ENCODE assay signal across 9 cellular contexts in the genomic region with DNA sequence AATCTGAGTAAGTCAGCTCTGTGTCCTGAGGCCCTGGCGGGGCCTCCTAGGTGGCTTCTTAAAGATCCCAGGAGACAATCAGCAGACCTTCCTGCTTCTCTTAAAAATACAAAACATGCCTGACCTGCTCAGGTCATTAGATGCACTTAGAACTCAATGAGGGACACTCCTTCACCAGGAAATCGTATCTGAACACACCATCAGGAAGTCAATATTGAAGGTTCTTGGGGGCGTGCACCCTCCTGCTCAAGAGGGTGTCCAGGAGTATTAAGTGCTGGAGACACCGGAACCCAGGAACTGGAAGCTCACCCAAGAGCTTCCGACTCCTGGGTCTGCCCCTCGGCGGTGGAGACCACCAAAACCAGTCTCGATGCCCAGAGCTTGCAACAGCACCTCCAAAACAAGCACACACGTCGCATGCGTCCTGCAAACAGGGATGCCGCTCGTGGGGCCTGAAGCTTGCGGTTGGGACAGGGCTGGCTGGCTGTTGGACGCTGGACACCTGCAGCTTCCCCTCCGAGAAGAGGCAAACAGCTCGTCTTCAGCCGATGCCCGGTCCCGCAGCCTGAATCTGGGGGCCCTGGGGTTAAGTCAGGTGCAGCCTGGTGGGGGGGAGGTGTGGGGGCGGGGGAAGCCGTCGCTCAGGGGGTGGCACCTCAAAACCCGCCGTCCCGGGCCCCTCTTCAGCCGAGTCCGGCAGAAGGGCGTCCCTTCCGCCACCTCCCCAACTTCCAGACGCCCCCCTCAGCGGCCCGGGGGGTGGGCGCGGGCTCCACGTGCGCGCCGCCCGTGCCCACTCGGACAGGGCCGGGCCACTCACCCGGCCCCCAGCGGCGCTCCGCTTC. TPM values are rescaled to one million over a fixed set of nuclear protein-coding genes. Genes with fewer than 3 reads are reported as not detected.
DNase-seq lines count a peak whose midpoint lies in the region; ATAC-seq, FAIRE-seq and TF ChIP-seq lines count a peak whose summit lies in the region.
"Had no signal": no experiment of that assay in that cellular context is flagged by ENCODE, and none has a peak within 500 bp of the region (broad histone marks: within the 10 kb centered on the region; RNA-seq: fewer than 3 reads in every experiment).

No MANE protein-coding gene starts in this region.

- CTCF ChIA-PET in activated naive CD4-positive, alpha-beta T cell treated with anti-CD3 and anti-CD28 coated beads for 36 hours (lab: Charles Lee): interaction anchor here (0.9 kb wide), 1 partner anchor 129 kb away, joined by 3 read pairs; no protein-coding TSS in a partner anchor

- peaks cover 6% of the 10 kb centered on the region for H3K4me1 Mint-ChIP-seq in activated naive CD4-positive, alpha-beta T cell treated with anti-CD3 and anti-CD28 coated beads for 36 hours (ENCODE audit: low read depth)
- H3K4me1 Mint-ChIP-seq in activated T-helper 17 cell treated with anti-CD3 and anti-CD28 coated beads, Interleukin-2, amount 50 U/mL, for 72 hours: no peaks in the 10 kb centered on the region

- TF ChIP-seq CTCF in kidney (IDR thresholded peaks at IDR 0.05; ENCODE audit: borderline replicate concordance, extremely low read depth, insufficient read depth): no peak

- H3K9me3 ChIP-seq in kidney (ENCODE audit: control insufficient read depth in 1 of 2, low read length in 2 of 2): no peaks in the 10 kb centered on the region

- H3K4me1 ChIP-seq in kidney (ENCODE audit: control insufficient read depth in 1 of 2, insufficient read depth in 1 of 2, low read depth in 1 of 2, low read length in 2 of 2): peaks cover 0 to 5% of the 10 kb centered on the region in 2 donors

- H3K27ac Mint-ChIP-seq in activated naive CD4-positive, alpha-beta T cell treated with anti-CD3 and anti-CD28 coated beads for 36 hours: no peak overlapping the region
- no peak overlapping the region for H3K27ac Mint-ChIP-seq in activated T-helper 17 cell treated with anti-CD3 and anti-CD28 coated beads, Interleukin-2, amount 50 U/mL, for 72 hours

- no peak for FAIRE-seq in kidney (lab: Jason Lieb, UNC)
- FAIRE-seq: colon had no signal

- H3K27ac ChIP-seq in kidney (ENCODE audit: low read depth in 2 of 2, low read length in 2 of 2) (no peak overlapping the region), temporal lobe (ENCODE audit: low read depth, low read length) (peak overlapping the region; percentile 38)

- ATAC-seq in HG03045 (IDR thresholded peaks at IDR 0.05; ENCODE audit: unreplicated experiment): peak; percentile 27
- no peak for ATAC-seq in activated T-helper 17 cell treated with anti-CD3 and anti-CD28 coated beads, Interleukin-2, amount 50 U/mL, for 72 hours (replicated peaks)

- no peak for DNase-seq in activated naive CD4-positive, alpha-beta T cell treated with anti-CD3 and anti-CD28 coated beads for 36 hours
- DNase-seq in activated naive CD4-positive, alpha-beta T cell treated with Interleukin-2 at 50 U/mL for 16 hours: no peak
- peak; percentile 78 for DNase-seq in kidney
- no peak for DNase-seq in NCI-H1930 (lab: John Stamatoyannopoulos, UW)
- no peak for DNase-seq in activated CD4-positive, CD25-positive, alpha-beta regulatory T cell treated with anti-CD3 and anti-CD28 coated beads, Interleukin-2, amount 50 U/mL, for 72 hours

- H3K36me3 ChIP-seq in kidney (ENCODE audit: control insufficient read depth in 1 of 2, insufficient read depth in 2 of 2, low read length in 2 of 2): no peaks in the 10 kb centered on the region

- H3K9me3 Mint-ChIP-seq in activated naive CD4-positive, alpha-beta T cell treated with anti-CD3 and anti-CD28 coated beads for 36 hours: peaks cover 3% of the 10 kb centered on the region
- peaks cover 3% of the 10 kb centered on the region for H3K9me3 Mint-ChIP-seq in activated T-helper 17 cell treated with anti-CD3 and anti-CD28 coated beads, Interleukin-2, amount 50 U/mL, for 72 hours

- H3K4me3 ChIP-seq in kidney (ENCODE audit: low read length in 2 of 2): peak overlapping the region in 1 of 2 donors; percentile 32

- H3K9ac ChIP-seq in kidney (ENCODE audit: low read length in 2 of 2): peak overlapping the region in 1 of 2 donors; percentile 19

- intact Hi-C loops in activated naive CD4-positive, alpha-beta T cell treated with anti-CD3 and anti-CD28 coated beads for 36 hours (cut with micrococcal nuclease): no loop called here
- intact Hi-C loops in kidney (cut with DNase I): no loop called here

- peak overlapping the region; percentile 23 for H3K4me3 Mint-ChIP-seq in activated naive CD4-positive, alpha-beta T cell treated with anti-CD3 and anti-CD28 coated beads for 36 hours
- peak overlapping the region; percentile 21 for H3K4me3 Mint-ChIP-seq in activated T-helper 17 cell treated with anti-CD3 and anti-CD28 coated beads, Interleukin-2, amount 50 U/mL, for 72 hours

- H3K36me3 Mint-ChIP-seq in activated naive CD4-positive, alpha-beta T cell treated with anti-CD3 and anti-CD28 coated beads for 36 hours (ENCODE audit: low read depth): no peaks in the 10 kb centered on the region
- peaks cover 4% of the 10 kb centered on the region for H3K36me3 Mint-ChIP-seq in activated T-helper 17 cell treated with anti-CD3 and anti-CD28 coated beads, Interleukin-2, amount 50 U/mL, for 72 hours (ENCODE audit: low read depth)

- peaks cover 46% of the 10 kb centered on the region for H3K27me3 Mint-ChIP-seq in activated naive CD4-positive, alpha-beta T cell treated with anti-CD3 and anti-CD28 coated beads for 36 hours (ENCODE audit: low read depth)
- H3K27me3 Mint-ChIP-seq in activated T-helper 17 cell treated with anti-CD3 and anti-CD28 coated beads, Interleukin-2, amount 50 U/mL, for 72 hours: peaks cover 37% of the 10 kb centered on the region

RNA-seq across cellular contexts. Expression of gene RAPGEF5, which starts 0.7 kb away (rescaled TPM):
- total RNA-seq in activated naive CD4-positive, alpha-beta T cell treated with anti-CD3 and anti-CD28 coated beads for 36 hours: under 1 TPM; 0.21 to 0.40 TPM
- total RNA-seq in activated T-helper 17 cell treated with anti-CD3 and anti-CD28 coated beads, Interleukin-2, amount 50 U/mL, for 72 hours: under 1 TPM; 0.26 to 0.56 TPM
- total RNA-seq in kidney (67.8 TPM), temporal lobe (64.7 TPM)
- 3.9 TPM for polyA plus RNA-seq in kidney (ENCODE audit: insufficient read depth, low read depth, low replicate concordance)

Comparison
In these comparisons a context has a peak if more than half of its experiments do, and no peak if none do; other contexts are left out.
1. RNA of gene RAPGEF5, which starts 0.7 kb away (total RNA-seq): 67.8 TPM in kidney (single experiment) and 64.7 TPM in temporal lobe (single experiment); 0.26 to 0.56 TPM in activated T-helper 17 cell treated with anti-CD3 and anti-CD28 coated beads, Interleukin-2, amount 50 U/mL, for 72 hours and 0.21 to 0.40 TPM in activated naive CD4-positive, alpha-beta T cell treated with anti-CD3 and anti-CD28 coated beads for 36 hours; every median in the first group is over 10 times any median in the second.